ENCODE assay signal across 24 cellular contexts in the genomic region with DNA sequence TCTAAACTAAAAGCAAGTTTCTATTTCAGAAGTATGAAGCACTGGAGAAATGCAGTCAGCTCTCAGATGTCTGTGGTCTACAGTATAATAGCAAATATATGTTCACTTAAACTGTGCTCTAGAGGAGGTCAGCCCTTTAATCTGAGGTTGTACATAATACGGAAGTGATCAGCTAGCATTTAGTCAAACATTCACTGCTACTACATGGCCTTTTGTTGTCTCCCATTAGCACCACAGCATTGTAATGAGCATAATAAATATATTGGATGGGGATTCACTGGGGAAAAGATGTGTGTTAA. TPM values are rescaled to one million over a fixed set of nuclear protein-coding genes. Genes with fewer than 3 reads are reported as not detected.
A peak's percentile ranks its signal among the peaks of the same experiment; 100 is the strongest.
DNase-seq lines count a peak whose midpoint lies in the region; ATAC-seq and TF ChIP-seq lines count a peak whose summit lies in the region.
"Had no signal": no experiment of that assay in that cellular context is flagged by ENCODE, and none has a peak within 500 bp of the region (broad histone marks: within the 10 kb centered on the region; RNA-seq: fewer than 3 reads in every experiment).

No MANE protein-coding gene starts in this region.

- no peaks in the 10 kb centered on the region for H3K36me3 Mint-ChIP-seq in mesothelial cell of epicardium

- H3F3A ChIP-seq in MM.1S (ENCODE audit: insufficient read depth, low read length): peaks cover 14% of the 10 kb centered on the region

- no peaks in the 10 kb centered on the region for H4K20me1 ChIP-seq in MM.1S (ENCODE audit: insufficient read depth, low read length)
- H4K20me1 ChIP-seq: BLaER1 treated with 17β-estradiol and CSF1 and Interleukin-3, amounts not matched to agents 10 nM and 100 nM had no signal

- H3K27me3 ChIP-seq in MM.1S (replicated peaks; ENCODE audit: insufficient read depth, low read length): no peaks in the 10 kb centered on the region
- H3K27me3 ChIP-seq: BLaER1 treated with 17β-estradiol and CSF1 and Interleukin-3, amounts not matched to agents 10 nM and 100 nM; SJCRH30 had no signal

- peak overlapping the region; percentile 42 for H3K4me3 ChIP-seq in MM.1S (ENCODE audit: low read length)
- H3K4me3 ChIP-seq in foreskin fibroblast (ENCODE audit: low read depth in 1 of 2, low read length in 2 of 2): no peak overlapping the region
- H3K4me3 ChIP-seq: BLaER1 treated with 17β-estradiol and CSF1 and Interleukin-3, amounts not matched to agents 10 nM and 100 nM; SJCRH30 had no signal

- H3K27ac Mint-ChIP-seq in mesothelial cell of epicardium: no peak overlapping the region

- DNase-seq in MM.1S: no peak
- no peak for DNase-seq in foreskin fibroblast
- no peak for DNase-seq in mesothelial cell of epicardium (ENCODE audit: low spot score in 2 of 2, unreplicated experiment in 2 of 2)
- DNase-seq in NCI-H2029 (lab: John Stamatoyannopoulos, UW): no peak
- DNase-seq: DMS79 treated with DMSO at 0.1 percent for 48 hours, H7, IMR-90, Karpas-422, NCI-H1048, NCI-H1436, NCI-H1930, NCI-H345, NCI-H526 had no signal

- no peaks in the 10 kb centered on the region for H3K9me3 ChIP-seq in MM.1S (replicated peaks; ENCODE audit: insufficient read depth, low read length)
- H3K9me3 ChIP-seq: BLaER1 treated with 17β-estradiol and CSF1 and Interleukin-3, amounts not matched to agents 10 nM and 100 nM; SJCRH30 had no signal

- no peaks in the 10 kb centered on the region for H3K4me1 Mint-ChIP-seq in mesothelial cell of epicardium

- H3K27ac ChIP-seq in MM.1S (ENCODE audit: low read length): peak overlapping the region; percentile 12; the same call in 1 of the 2 replicates
- H3K27ac ChIP-seq: BLaER1 treated with 17β-estradiol and CSF1 and Interleukin-3, amounts not matched to agents 10 nM and 100 nM; HL-60; SJCRH30 had no signal

- ATAC-seq in GM18861 (IDR thresholded peaks at IDR 0.05; ENCODE audit: unreplicated experiment) (peak; percentile 87), GM19395 (IDR thresholded peaks at IDR 0.05; ENCODE audit: unreplicated experiment) (peak; percentile 84), HG03025 (IDR thresholded peaks at IDR 0.05; ENCODE audit: low FRiP score, unreplicated experiment) (peak; percentile 40), GM21723 (IDR thresholded peaks at IDR 0.05; ENCODE audit: unreplicated experiment) (no peak)
- ATAC-seq: Panc1 had no signal

- H3K9ac ChIP-seq in MM.1S (ENCODE audit: low read length): 0 out of 2 replicates have a peak overlapping the region, but pooled peaks have one; percentile 8
- H3K9ac ChIP-seq: BLaER1 treated with 17β-estradiol and CSF1 and Interleukin-3, amounts not matched to agents 10 nM and 100 nM had no signal

- no peaks in the 10 kb centered on the region for H3K36me3 ChIP-seq in MM.1S (replicated peaks; ENCODE audit: insufficient read depth, low read length)
- H3K36me3 ChIP-seq: BLaER1 treated with 17β-estradiol and CSF1 and Interleukin-3, amounts not matched to agents 10 nM and 100 nM; SJCRH30 had no signal

- no peaks in the 10 kb centered on the region for H3K9me2 ChIP-seq in MM.1S (replicated peaks; ENCODE audit: insufficient read depth, low read length)

- peak overlapping the region; percentile 56 for H2AFZ ChIP-seq in MM.1S (ENCODE audit: low read length)

- H3K4me2 ChIP-seq in MM.1S (ENCODE audit: low read depth, low read length): peak overlapping the region; percentile 81

- TF ChIP-seq CTCF in MM.1S (IDR thresholded peaks at IDR 0.05; ENCODE audit: low read length) (no peak), foreskin fibroblast (IDR thresholded peaks at IDR 0.05; ENCODE audit: low read depth, low read length) (no peak), mesothelial cell of epicardium (IDR thresholded peaks at IDR 0.05; ENCODE audit: unreplicated experiment) (no peak)

- peaks cover 78% of the 10 kb centered on the region for H3K27me3 Mint-ChIP-seq in mesothelial cell of epicardium (ENCODE audit: low read depth)

- no peak overlapping the region for H3K4me3 Mint-ChIP-seq in mesothelial cell of epicardium

- no peaks in the 10 kb centered on the region for H3K9me3 Mint-ChIP-seq in mesothelial cell of epicardium

- no peaks in the 10 kb centered on the region for H3K79me2 ChIP-seq in MM.1S (ENCODE audit: low read length)

- H3K4me1 ChIP-seq in MM.1S (ENCODE audit: low read length): peaks cover 24% of the 10 kb centered on the region

RNA-seq across cellular contexts. Expression of gene NKX2-3, which starts 23.4 kb away (rescaled TPM):
- total RNA-seq in mesothelial cell of epicardium: not detected in 3 replicates
- total RNA-seq: A673, H7, HT1080, IMR-90, MCF 10A, SJCRH30 had no signal
